Comparison of ENCODE assay signal across 15 cellular contexts in genomic region chr3:184236033-184236410, GRCh38. TPM values are rescaled to one million over a fixed set of nuclear protein-coding genes. Genes with fewer than 3 reads are reported as not detected.
DNase-seq lines count a peak whose midpoint lies in the region; ATAC-seq and TF ChIP-seq lines count a peak whose summit lies in the region.
"Had no signal": no experiment of that assay in that cellular context is flagged by ENCODE, and none has a peak within 500 bp of the region (broad histone marks: within the 10 kb centered on the region; RNA-seq: fewer than 3 reads in every experiment).

No MANE protein-coding gene starts in this region.

- H3K36me3 ChIP-seq in BLaER1 treated with 17β-estradiol and CSF1 and Interleukin-3, amounts not matched to agents 10 nM and 100 nM = peaks cover 0 to 5% (median 0%) of the 10 kb centered on the region in 11 experiments; a peak in 1 of 22 replicates
- H3K36me3 ChIP-seq in WERI-Rb-1 = no peaks in the 10 kb centered on the region

- peaks cover 40 to 79% (median 66%) of the 10 kb centered on the region in 10 experiments for H3K4me1 ChIP-seq in BLaER1 treated with 17β-estradiol and CSF1 and Interleukin-3, amounts not matched to agents 10 nM and 100 nM

- H3K4me3 ChIP-seq in BLaER1 treated with 17β-estradiol and CSF1 and Interleukin-3, amounts not matched to agents 10 nM and 100 nM = peak overlapping the region in 2 of 10 experiments; percentile 9 to 28; a peak in 3 of 20 replicates
- no peak overlapping the region for H3K4me3 ChIP-seq in WERI-Rb-1 (ENCODE audit: low read depth, low read length)
- H3K4me3 ChIP-seq: A549 had no signal

- peak overlapping the region in 6 of 11 experiments; percentile 35 to 67 (median 58); a peak in 11 of 22 replicates for H3K27ac ChIP-seq in BLaER1 treated with 17β-estradiol and CSF1 and Interleukin-3, amounts not matched to agents 10 nM and 100 nM
- H3K27ac ChIP-seq in WERI-Rb-1 = peak overlapping the region; percentile 59
- H3K27ac ChIP-seq: A549 had no signal

- H3K27me3 ChIP-seq in BLaER1 treated with 17β-estradiol and CSF1 and Interleukin-3, amounts not matched to agents 10 nM and 100 nM = peaks cover 14 to 20% (median 18%) of the 10 kb centered on the region in 11 experiments
- peaks cover 3% of the 10 kb centered on the region for H3K27me3 ChIP-seq in WERI-Rb-1 (ENCODE audit: insufficient read depth, low read depth, severe bottlenecking)

- H3K27me3 Mint-ChIP-seq in naive thymus-derived CD8-positive, alpha-beta T cell = peaks cover 17 to 35% (median 19%) of the 10 kb centered on the region in 5 donors

- H3K4me2 ChIP-seq in BLaER1 treated with 17β-estradiol and CSF1 and Interleukin-3, amounts not matched to agents 10 nM and 100 nM = peak overlapping the region; percentile 57 to 98 (median 90); a peak in 21 of 22 replicates
- H3K4me2 ChIP-seq: A549 had no signal

- DNase-seq in WERI-Rb-1 = no peak
- DNase-seq in islet precursor cell = peak; percentile 42
- DNase-seq in naive thymus-derived CD8-positive, alpha-beta T cell = no peak
- DNase-seq in H4 (ENCODE audit: low spot score) = no peak
- DNase-seq in iPS-NIHi11 (ENCODE audit: low spot score) = no peak
- DNase-seq: CD4-positive, CD25-positive, alpha-beta regulatory T cell; H9 had no signal

- peaks cover 0 to under 1% (median 0%) of the 10 kb centered on the region in 3 donors for H3K36me3 Mint-ChIP-seq in naive thymus-derived CD8-positive, alpha-beta T cell
- H3K36me3 Mint-ChIP-seq: CD4-positive, CD25-positive, alpha-beta regulatory T cell; IgD-negative memory B cell had no signal

- TF ChIP-seq CTCF in WERI-Rb-1 (IDR thresholded peaks at IDR 0.05; ENCODE audit: low read depth, low read length) = no peak

- peaks cover 4 to 7% (median 5%) of the 10 kb centered on the region in 4 donors for H3K4me1 Mint-ChIP-seq in naive thymus-derived CD8-positive, alpha-beta T cell

- peaks cover 0 to 78% (median 44%) of the 10 kb centered on the region in 11 experiments; a peak in 19 of 22 replicates for H4K20me1 ChIP-seq in BLaER1 treated with 17β-estradiol and CSF1 and Interleukin-3, amounts not matched to agents 10 nM and 100 nM

- H3K9me3 Mint-ChIP-seq in naive thymus-derived CD8-positive, alpha-beta T cell = no peaks in the 10 kb centered on the region
- H3K9me3 Mint-ChIP-seq: H9, IgD-negative memory B cell had no signal

- no peak for ATAC-seq in naive thymus-derived CD8-positive, alpha-beta T cell
- ATAC-seq in HG02884 (IDR thresholded peaks at IDR 0.05; ENCODE audit: unreplicated experiment) = no peak
- ATAC-seq: A549 had no signal

- no peak overlapping the region for H3K4me3 Mint-ChIP-seq in naive thymus-derived CD8-positive, alpha-beta T cell
- H3K4me3 Mint-ChIP-seq: CD4-positive, CD25-positive, alpha-beta regulatory T cell; H9; IgD-negative memory B cell had no signal

- H3K27ac Mint-ChIP-seq in naive thymus-derived CD8-positive, alpha-beta T cell = no peak overlapping the region
- H3K27ac Mint-ChIP-seq: CD4-positive, CD25-positive, alpha-beta regulatory T cell; H9 had no signal

- POLR2A ChIA-PET in naive thymus-derived CD8-positive, alpha-beta T cell (lab: Charles Lee) = interaction anchor here (1.7 kb wide), 1 partner anchor 11 kb away, joined by 3 read pairs; no protein-coding TSS in a partner anchor

- no peaks in the 10 kb centered on the region for H3K9me3 ChIP-seq in BLaER1 treated with 17β-estradiol and CSF1 and Interleukin-3, amounts not matched to agents 10 nM and 100 nM (replicated peaks in 1 of 11)
- no peaks in the 10 kb centered on the region for H3K9me3 ChIP-seq in WERI-Rb-1 (ENCODE audit: severe bottlenecking)
- H3K9me3 ChIP-seq: A549 had no signal

- peak overlapping the region in 6 of 11 experiments; percentile 18 to 61 (median 46); a peak in 9 of 22 replicates for H3K9ac ChIP-seq in BLaER1 treated with 17β-estradiol and CSF1 and Interleukin-3, amounts not matched to agents 10 nM and 100 nM

RNA-seq across cellular contexts. Expression of gene VWA5B2, which starts 6.6 kb away (rescaled TPM):
- total RNA-seq in naive thymus-derived CD8-positive, alpha-beta T cell = under 1 TPM in 1 of 2 experiments, not detected in 1; 0.41 TPM
- under 1 TPM in 2 of 3 donors, not detected in 1; 0.12 to 0.23 TPM for polyA plus RNA-seq in naive thymus-derived CD8-positive, alpha-beta T cell
- total RNA-seq in H4 (2014; rRNA removed; shearing (Covaris generic)) = not detected in 2 replicates
- total RNA-seq: CD4-positive, CD25-positive, alpha-beta regulatory T cell; Daoy; HT1080 had no signal
- polyA plus RNA-seq: AG04450, BJ had no signal

RNA-seq across cellular contexts. Expression of gene ALG3, which starts 12.7 kb away (rescaled TPM):
- total RNA-seq in naive thymus-derived CD8-positive, alpha-beta T cell = 10 to 100 TPM; 37.7 to 45.3 TPM
- 10 to 100 TPM; 47.6 to 68.6 (median 49.8) TPM for polyA plus RNA-seq in naive thymus-derived CD8-positive, alpha-beta T cell
- total RNA-seq in H4 (2014; rRNA removed; shearing (Covaris generic)) = 98.6 and 110 TPM in 2 replicates

RNA-seq across cellular contexts. Expression of gene EEF1AKMT4, which starts 13.4 kb away (rescaled TPM):
- total RNA-seq in naive thymus-derived CD8-positive, alpha-beta T cell = 1 to 10 TPM; 1.4 to 1.8 TPM
- 1 to 10 TPM; 3.4 to 4.0 (median 3.5) TPM for polyA plus RNA-seq in naive thymus-derived CD8-positive, alpha-beta T cell
- 19.5 and 21.6 TPM in 2 replicates for total RNA-seq in H4 (2014; rRNA removed; shearing (Covaris generic))

RNA-seq across cellular contexts. Expression of gene CAMK2N2, which starts 25.3 kb away (rescaled TPM):
- total RNA-seq in naive thymus-derived CD8-positive, alpha-beta T cell = not detected
- polyA plus RNA-seq in naive thymus-derived CD8-positive, alpha-beta T cell = not detected
- 0.47 and 1.6 TPM in 2 replicates for total RNA-seq in H4 (2014; rRNA removed; shearing (Covaris generic))
- polyA plus RNA-seq: CD4-positive, CD25-positive, alpha-beta regulatory T cell; IgD-negative memory B cell had no signal

RNA-seq across cellular contexts. Expression of gene ECE2, which starts 39.8 kb away (rescaled TPM):
- total RNA-seq in naive thymus-derived CD8-positive, alpha-beta T cell = not detected
- polyA plus RNA-seq in naive thymus-derived CD8-positive, alpha-beta T cell = not detected
- total RNA-seq in H4 (2014; rRNA removed; shearing (Covaris generic)) = not detected in 2 replicates
- total RNA-seq: CD4-positive, CD25-positive, alpha-beta regulatory T cell; Daoy; H9; HT1080 had no signal
- polyA plus RNA-seq: A549; AG04450; BJ; CD4-positive, CD25-positive, alpha-beta regulatory T cell; IgD-negative memory B cell had no signal
